1 cellular context compared by ENCODE assay signal in genomic region chr15:76183906-76184639, GRCh38.
TF ChIP-seq lines count a peak whose summit lies in the region.

No MANE protein-coding gene starts in this region.

TF ChIP-seq in GM23338, 12 proteins besides CTCF, POLR2A, EP300 and RAD21 (continued from another document):
- TF ChIP-seq, protein P1, sequence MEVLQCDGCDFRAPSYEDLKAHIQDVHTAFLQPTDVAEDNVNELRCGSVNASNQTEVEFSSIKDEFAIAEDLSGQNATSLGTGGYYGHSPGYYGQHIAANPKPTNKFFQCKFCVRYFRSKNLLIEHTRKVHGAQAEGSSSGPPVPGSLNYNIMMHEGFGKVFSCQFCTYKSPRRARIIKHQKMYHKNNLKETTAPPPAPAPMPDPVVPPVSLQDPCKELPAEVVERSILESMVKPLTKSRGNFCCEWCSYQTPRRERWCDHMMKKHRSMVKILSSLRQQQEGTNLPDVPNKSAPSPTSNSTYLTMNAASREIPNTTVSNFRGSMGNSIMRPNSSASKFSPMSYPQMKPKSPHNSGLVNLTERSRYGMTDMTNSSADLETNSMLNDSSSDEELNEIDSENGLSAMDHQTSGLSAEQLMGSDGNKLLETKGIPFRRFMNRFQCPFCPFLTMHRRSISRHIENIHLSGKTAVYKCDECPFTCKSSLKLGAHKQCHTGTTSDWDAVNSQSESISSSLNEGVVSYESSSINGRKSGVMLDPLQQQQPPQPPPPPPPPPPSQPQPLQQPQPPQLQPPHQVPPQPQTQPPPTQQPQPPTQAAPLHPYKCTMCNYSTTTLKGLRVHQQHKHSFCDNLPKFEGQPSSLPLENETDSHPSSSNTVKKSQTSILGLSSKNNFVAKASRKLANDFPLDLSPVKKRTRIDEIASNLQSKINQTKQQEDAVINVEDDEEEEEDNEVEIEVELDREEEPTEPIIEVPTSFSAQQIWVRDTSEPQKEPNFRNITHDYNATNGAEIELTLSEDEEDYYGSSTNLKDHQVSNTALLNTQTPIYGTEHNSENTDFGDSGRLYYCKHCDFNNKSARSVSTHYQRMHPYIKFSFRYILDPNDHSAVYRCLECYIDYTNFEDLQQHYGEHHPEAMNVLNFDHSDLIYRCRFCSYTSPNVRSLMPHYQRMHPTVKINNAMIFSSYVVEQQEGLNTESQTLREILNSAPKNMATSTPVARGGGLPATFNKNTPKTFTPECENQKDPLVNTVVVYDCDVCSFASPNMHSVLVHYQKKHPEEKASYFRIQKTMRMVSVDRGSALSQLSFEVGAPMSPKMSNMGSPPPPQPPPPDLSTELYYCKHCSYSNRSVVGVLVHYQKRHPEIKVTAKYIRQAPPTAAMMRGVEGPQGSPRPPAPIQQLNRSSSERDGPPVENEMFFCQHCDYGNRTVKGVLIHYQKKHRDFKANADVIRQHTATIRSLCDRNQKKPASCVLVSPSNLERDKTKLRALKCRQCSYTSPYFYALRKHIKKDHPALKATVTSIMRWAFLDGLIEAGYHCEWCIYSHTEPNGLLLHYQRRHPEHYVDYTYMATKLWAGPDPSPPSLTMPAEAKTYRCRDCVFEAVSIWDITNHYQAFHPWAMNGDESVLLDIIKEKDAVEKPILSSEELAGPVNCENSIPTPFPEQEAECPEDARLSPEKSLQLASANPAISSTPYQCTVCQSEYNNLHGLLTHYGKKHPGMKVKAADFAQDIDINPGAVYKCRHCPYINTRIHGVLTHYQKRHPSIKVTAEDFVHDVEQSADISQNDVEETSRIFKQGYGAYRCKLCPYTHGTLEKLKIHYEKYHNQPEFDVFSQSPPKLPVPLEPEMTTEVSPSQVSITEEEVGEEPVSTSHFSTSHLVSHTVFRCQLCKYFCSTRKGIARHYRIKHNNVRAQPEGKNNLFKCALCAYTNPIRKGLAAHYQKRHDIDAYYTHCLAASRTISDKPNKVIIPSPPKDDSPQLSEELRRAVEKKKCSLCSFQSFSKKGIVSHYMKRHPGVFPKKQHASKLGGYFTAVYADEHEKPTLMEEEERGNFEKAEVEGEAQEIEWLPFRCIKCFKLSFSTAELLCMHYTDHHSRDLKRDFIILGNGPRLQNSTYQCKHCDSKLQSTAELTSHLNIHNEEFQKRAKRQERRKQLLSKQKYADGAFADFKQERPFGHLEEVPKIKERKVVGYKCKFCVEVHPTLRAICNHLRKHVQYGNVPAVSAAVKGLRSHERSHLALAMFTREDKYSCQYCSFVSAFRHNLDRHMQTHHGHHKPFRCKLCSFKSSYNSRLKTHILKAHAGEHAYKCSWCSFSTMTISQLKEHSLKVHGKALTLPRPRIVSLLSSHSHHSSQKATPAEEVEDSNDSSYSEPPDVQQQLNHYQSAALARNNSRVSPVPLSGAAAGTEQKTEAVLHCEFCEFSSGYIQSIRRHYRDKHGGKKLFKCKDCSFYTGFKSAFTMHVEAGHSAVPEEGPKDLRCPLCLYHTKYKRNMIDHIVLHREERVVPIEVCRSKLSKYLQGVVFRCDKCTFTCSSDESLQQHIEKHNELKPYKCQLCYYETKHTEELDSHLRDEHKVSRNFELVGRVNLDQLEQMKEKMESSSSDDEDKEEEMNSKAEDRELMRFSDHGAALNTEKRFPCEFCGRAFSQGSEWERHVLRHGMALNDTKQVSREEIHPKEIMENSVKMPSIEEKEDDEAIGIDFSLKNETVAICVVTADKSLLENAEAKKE (CRISPR knock-in tag; IDR thresholded peaks at IDR 0.05), result no peak
- TF ChIP-seq REST (IDR thresholded peaks at IDR 0.05; ENCODE audit: unreplicated experiment), result no peak
- TF ChIP-seq ZNF331 (CRISPR knock-in tag; IDR thresholded peaks at IDR 0.05; ENCODE audit: low read depth), result no peak
- TF ChIP-seq EZH2phosphoT487 (IDR thresholded peaks at IDR 0.05; ENCODE audit: unreplicated experiment), result no peak
- TF ChIP-seq POLR2AphosphoS5 (IDR thresholded peaks at IDR 0.05; ENCODE audit: low read depth), result no peak
- TF ChIP-seq STAT1 (IDR thresholded peaks at IDR 0.05; ENCODE audit: unreplicated experiment), result no peak
TF ChIP-seq in GM23338: peak in this region for 0.
